Comparison of ENCODE assay signal across 9 cellular contexts in genomic region chr9:137757613-137758029, GRCh38.
A peak's percentile ranks its signal among the peaks of the same experiment; 100 is the strongest.
DNase-seq lines count a peak whose midpoint lies in the region; ATAC-seq and TF ChIP-seq lines count a peak whose summit lies in the region.
"Had no signal": no experiment of that assay in that cellular context is flagged by ENCODE, and none has a peak within 500 bp of the region (broad histone marks: within the 10 kb centered on the region; RNA-seq: fewer than 3 reads in every experiment).

No MANE protein-coding gene starts in this region.

- no peak for TF ChIP-seq CTCF in endodermal cell (conservative IDR thresholded peaks at IDR 0.05)

- peaks cover 20% of the 10 kb centered on the region for H3K9me3 Mint-ChIP-seq in activated T-helper 1 cell treated with anti-CD3 and anti-CD28 coated beads, Interleukin-12 subunit alpha, Interleukin-12 subunit beta, Interleukin-2, Interleukin-4 antibody, amounts not matched to agents 30 ng/mL and 10 ng/mL and 1 ng/mL, durations not matched to agents 14 hours and 24 hours and 36 hours
- peaks cover 0 to 9% (median 2%) of the 10 kb centered on the region in 7 donors for H3K9me3 Mint-ChIP-seq in naive B cell
- peaks cover 15% of the 10 kb centered on the region for H3K9me3 Mint-ChIP-seq in endodermal cell

- 95 to 96% methylated on average over 9 of the region's 9 CpGs for WGBS in endodermal cell (ENCODE audit: insufficient coverage in 1 of 2, insufficient read length in 1 of 2), 2 experiments

- no peak overlapping the region for H3K9ac ChIP-seq in endodermal cell (ENCODE audit: extremely low read depth, low read length, poor library complexity, severe bottlenecking)

- peak overlapping the region; percentile 44 for H3K27ac Mint-ChIP-seq in activated T-helper 1 cell treated with anti-CD3 and anti-CD28 coated beads, Interleukin-12 subunit alpha, Interleukin-12 subunit beta, Interleukin-2, Interleukin-4 antibody, amounts not matched to agents 30 ng/mL and 10 ng/mL and 1 ng/mL, durations not matched to agents 14 hours and 24 hours and 36 hours
- peak overlapping the region; percentile 98 to 100 (median 99) for H3K27ac Mint-ChIP-seq in naive B cell
- no peak overlapping the region for H3K27ac Mint-ChIP-seq in endodermal cell

- peak; percentile 85 for DNase-seq in EL
- no peak for DNase-seq in activated T-helper 1 cell treated with anti-CD3 and anti-CD28 coated beads, Interleukin-12 subunit alpha, Interleukin-12 subunit beta, Interleukin-2, Interleukin-4 antibody, amounts not matched to agents 30 ng/mL and 10 ng/mL and 1 ng/mL, durations not matched to agents 14 hours and 24 hours and 36 hours (ENCODE audit: low spot score)
- DNase-seq in naive B cell: peak; percentile 80
- DNase-seq in endodermal cell: no peak
- DNase-seq in KG1 (lab: John Stamatoyannopoulos, UW): no peak
- DNase-seq in NCI-H1930 (lab: John Stamatoyannopoulos, UW): no peak
- no peak for DNase-seq in NCI-H146 treated with DMSO at 0.1 percent for 48 hours (lab: John Stamatoyannopoulos, UW; ENCODE audit: unreplicated experiment)

- no peak overlapping the region for H3K27ac ChIP-seq in endodermal cell (ENCODE audit: low read depth, low read length)
- H3K27ac ChIP-seq: VCaP had no signal

- H3K36me3 Mint-ChIP-seq in activated T-helper 1 cell treated with anti-CD3 and anti-CD28 coated beads, Interleukin-12 subunit alpha, Interleukin-12 subunit beta, Interleukin-2, Interleukin-4 antibody, amounts not matched to agents 30 ng/mL and 10 ng/mL and 1 ng/mL, durations not matched to agents 14 hours and 24 hours and 36 hours (ENCODE audit: low read depth): peaks cover 81% of the 10 kb centered on the region
- H3K36me3 Mint-ChIP-seq in naive B cell (peaks cover 33 to 54% of the 10 kb centered on the region in 2 donors), endodermal cell (ENCODE audit: low read depth) (peaks cover 88% of the 10 kb centered on the region)

- no peaks in the 10 kb centered on the region for H3K27me3 ChIP-seq in endodermal cell (ENCODE audit: control insufficient read depth, insufficient read depth, low read length, poor library complexity, severe bottlenecking)

- ATAC-seq in HG03457 (IDR thresholded peaks at IDR 0.05; ENCODE audit: unreplicated experiment): peak; percentile 32
- ATAC-seq in naive B cell (ENCODE audit: low read depth in 2 of 2): peak; percentile 51 to 52

- no peak overlapping the region for H3K4me3 ChIP-seq in endodermal cell (ENCODE audit: low read length)

- peaks cover 84% of the 10 kb centered on the region for H3K36me3 ChIP-seq in endodermal cell (ENCODE audit: control insufficient read depth, insufficient read depth, low read length)

- peaks cover 8% of the 10 kb centered on the region for H3K9me3 ChIP-seq in endodermal cell (ENCODE audit: control insufficient read depth, low read length)

- peaks cover 43% of the 10 kb centered on the region for H3K4me1 Mint-ChIP-seq in activated T-helper 1 cell treated with anti-CD3 and anti-CD28 coated beads, Interleukin-12 subunit alpha, Interleukin-12 subunit beta, Interleukin-2, Interleukin-4 antibody, amounts not matched to agents 30 ng/mL and 10 ng/mL and 1 ng/mL, durations not matched to agents 14 hours and 24 hours and 36 hours (ENCODE audit: low read depth)
- H3K4me1 Mint-ChIP-seq in naive B cell (peaks cover 62 to 75% (median 63%) of the 10 kb centered on the region in 3 donors), endodermal cell (no peaks in the 10 kb centered on the region)

- no peaks in the 10 kb centered on the region for H3K4me1 ChIP-seq in endodermal cell (ENCODE audit: control insufficient read depth, insufficient read depth, low read length)

- H3K4me3 Mint-ChIP-seq in activated T-helper 1 cell treated with anti-CD3 and anti-CD28 coated beads, Interleukin-12 subunit alpha, Interleukin-12 subunit beta, Interleukin-2, Interleukin-4 antibody, amounts not matched to agents 30 ng/mL and 10 ng/mL and 1 ng/mL, durations not matched to agents 14 hours and 24 hours and 36 hours: no peak overlapping the region
- H3K4me3 Mint-ChIP-seq in naive B cell (peak overlapping the region; percentile 54 to 93 (median 86)), endodermal cell (no peak overlapping the region)

- intact Hi-C loops in activated T-helper 1 cell treated with anti-CD3 and anti-CD28 coated beads, Interleukin-12 subunit alpha, Interleukin-12 subunit beta, Interleukin-2, Interleukin-4 antibody, amounts not matched to agents 30 ng/mL and 10 ng/mL and 1 ng/mL, durations not matched to agents 14 hours and 24 hours and 36 hours (cut with micrococcal nuclease): no loop called here

- H3K27me3 Mint-ChIP-seq in activated T-helper 1 cell treated with anti-CD3 and anti-CD28 coated beads, Interleukin-12 subunit alpha, Interleukin-12 subunit beta, Interleukin-2, Interleukin-4 antibody, amounts not matched to agents 30 ng/mL and 10 ng/mL and 1 ng/mL, durations not matched to agents 14 hours and 24 hours and 36 hours (ENCODE audit: insufficient read depth): no peaks in the 10 kb centered on the region
- H3K27me3 Mint-ChIP-seq in naive B cell: no peaks in the 10 kb centered on the region
- H3K27me3 Mint-ChIP-seq in endodermal cell (ENCODE audit: insufficient read depth): no peaks in the 10 kb centered on the region

Comparison
In these comparisons a context has a peak if more than half of its experiments do, and no peak if none do; other contexts are left out.
1. DNase-seq: peak in EL (single experiment) and naive B cell (single experiment); none in activated T-helper 1 cell treated with anti-CD3 and anti-CD28 coated beads, Interleukin-12 subunit alpha, Interleukin-12 subunit beta, Interleukin-2, Interleukin-4 antibody, amounts not matched to agents 30 ng/mL and 10 ng/mL and 1 ng/mL, durations not matched to agents 14 hours and 24 hours and 36 hours (single experiment), endodermal cell (single experiment), KG1 (single experiment), NCI-H1930 (0 of 2) and NCI-H146 treated with DMSO at 0.1 percent for 48 hours (single experiment).
2. H3K4me3 Mint-ChIP-seq: peak in naive B cell (8 of 8); none in activated T-helper 1 cell treated with anti-CD3 and anti-CD28 coated beads, Interleukin-12 subunit alpha, Interleukin-12 subunit beta, Interleukin-2, Interleukin-4 antibody, amounts not matched to agents 30 ng/mL and 10 ng/mL and 1 ng/mL, durations not matched to agents 14 hours and 24 hours and 36 hours (single experiment) and endodermal cell (single experiment).